In the genomic region with DNA sequence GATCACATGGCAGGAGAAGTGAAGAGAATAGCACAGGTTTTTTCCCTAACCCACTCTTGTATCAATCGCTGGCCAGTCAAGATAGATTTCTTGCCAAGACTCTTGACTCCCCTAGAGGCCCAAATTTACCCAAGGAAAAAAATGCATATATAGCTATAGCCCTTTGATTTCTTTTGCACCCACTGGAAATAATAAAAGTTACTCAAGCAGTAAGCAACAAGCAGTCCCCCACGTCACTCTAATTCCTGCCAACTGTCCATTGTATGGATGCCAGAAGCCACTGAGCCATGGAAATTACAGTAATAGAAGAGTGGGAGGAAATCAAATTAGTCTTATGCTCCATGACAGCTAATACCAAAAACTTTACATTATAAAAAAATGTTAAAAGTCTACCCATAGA, we compare ENCODE assay signal across 14 cellular contexts.
DNase-seq lines count a peak whose midpoint lies in the region; ATAC-seq and TF ChIP-seq lines count a peak whose summit lies in the region.
"Had no signal": no experiment of that assay in that cellular context is flagged by ENCODE, and none has a peak within 500 bp of the region (broad histone marks: within the 10 kb centered on the region; RNA-seq: fewer than 3 reads in every experiment).

No MANE protein-coding gene starts in this region.

- H3K56ac ChIP-seq in mesendoderm (ENCODE audit: low read length): no peak overlapping the region
- no peak overlapping the region for H3K56ac ChIP-seq in H9 (ENCODE audit: insufficient read length, low read depth, low read length)

- H4K91ac ChIP-seq in H9 (ENCODE audit: insufficient read length, low read depth, low read length): no peak overlapping the region

- H2BK20ac ChIP-seq in H9 (ENCODE audit: low read depth, low read length, poor library complexity, severe bottlenecking): no peak overlapping the region

- H3K27me3 ChIP-seq in BE2C (no peaks in the 10 kb centered on the region), mesendoderm (ENCODE audit: insufficient read depth, low read length, poor library complexity) (no peaks in the 10 kb centered on the region), H9 (ENCODE audit: insufficient read depth, low read length) (no peaks in the 10 kb centered on the region)
- H3K27me3 ChIP-seq: stomach had no signal

- no peaks in the 10 kb centered on the region for H3K79me1 ChIP-seq in mesendoderm (ENCODE audit: low read length)
- H3K79me1 ChIP-seq in H9 (ENCODE audit: insufficient read depth, low read depth, low read length, poor library complexity, severe bottlenecking): no peaks in the 10 kb centered on the region

- H2BK120ac ChIP-seq in mesendoderm (ENCODE audit: low read depth, low read length) (no peak overlapping the region), H9 (ENCODE audit: low read depth, low read length, poor library complexity, severe bottlenecking) (no peak overlapping the region)

- H3K79me2 ChIP-seq in mesendoderm (ENCODE audit: control insufficient read depth, insufficient read depth, low read length) (no peaks in the 10 kb centered on the region), H9 (ENCODE audit: insufficient read depth, low read length) (no peaks in the 10 kb centered on the region)

- H2BK15ac ChIP-seq in mesendoderm (replicated peaks; ENCODE audit: low read depth) (peak overlapping the region; percentile 74), H9 (ENCODE audit: low read depth, low read length) (no peak overlapping the region)

- H2BK12ac ChIP-seq in H9 (ENCODE audit: insufficient read length, low read depth, low read length): no peak overlapping the region

- no peak overlapping the region for H4K8ac ChIP-seq in mesendoderm (ENCODE audit: low read depth, low read length)
- H4K8ac ChIP-seq in H9 (replicated peaks; ENCODE audit: insufficient read length, low read depth, low read length): no peak overlapping the region

- H2AK5ac ChIP-seq in mesendoderm (ENCODE audit: low read length): no peak overlapping the region
- H2AK5ac ChIP-seq in H9 (ENCODE audit: insufficient read length, low read length): no peak overlapping the region

- H3K9ac ChIP-seq in mesendoderm (ENCODE audit: low read length) (no peak overlapping the region), H9 (ENCODE audit: extremely low read depth, insufficient read length, low read length) (no peak overlapping the region)

- WGBS in mesendoderm (ENCODE audit: extremely low coverage, insufficient coverage, low lambda C conversion rate): no CpG with 5 or more reads among the region's 2 CpGs
- no CpG with 5 or more reads among the region's 2 CpGs for WGBS in H9 (ENCODE audit: extremely low coverage, insufficient read length, low lambda C conversion rate)

- H3K9me3 Mint-ChIP-seq in HFFc6 (no peaks in the 10 kb centered on the region), H9 (peaks cover 0 to 2% of the 10 kb centered on the region in 2 experiments; a peak in 1 of 5 replicates)
- no peaks in the 10 kb centered on the region for H3K9me3 Mint-ChIP-seq in activated naive CD8-positive, alpha-beta T cell (ENCODE audit: low read depth)

- no peaks in the 10 kb centered on the region for H4K20me1 ChIP-seq in H9 (ENCODE audit: control insufficient read depth, insufficient read depth, insufficient read length)

- no peak overlapping the region for H3K14ac ChIP-seq in H9 (ENCODE audit: insufficient read depth, low read length)

- H4K5ac ChIP-seq in mesendoderm (ENCODE audit: low read length) (no peak overlapping the region), H9 (ENCODE audit: insufficient read length, low read depth, low read length) (no peak overlapping the region)

- no peak overlapping the region for H3K4me3 Mint-ChIP-seq in HFFc6
- H3K4me3 Mint-ChIP-seq in activated naive CD8-positive, alpha-beta T cell: peak overlapping the region; percentile 77
- no peak overlapping the region for H3K4me3 Mint-ChIP-seq in H9

- no peak overlapping the region for H2BK5ac ChIP-seq in mesendoderm (ENCODE audit: low read length)
- H2BK5ac ChIP-seq in H9 (ENCODE audit: insufficient read length, low read length): no peak overlapping the region

- H3K36me3 Mint-ChIP-seq in HFFc6 (ENCODE audit: low read depth) (no peaks in the 10 kb centered on the region), H9 (ENCODE audit: insufficient read depth in 1 of 3, low read depth in 3 of 3) (no peaks in the 10 kb centered on the region)
- H3K36me3 Mint-ChIP-seq in activated naive CD8-positive, alpha-beta T cell: no peaks in the 10 kb centered on the region

- no peaks in the 10 kb centered on the region for H3K23me2 ChIP-seq in H9 (ENCODE audit: insufficient read length, low read depth, low read length, poor library complexity, severe bottlenecking)

- no peak overlapping the region for H2AFZ ChIP-seq in H9 (ENCODE audit: low read length)

- H3K23ac ChIP-seq in mesendoderm (ENCODE audit: low read length) (no peak overlapping the region), H9 (ENCODE audit: insufficient read length, low read depth, low read length) (no peak overlapping the region)

- H3K27ac Mint-ChIP-seq in HFFc6 (peak overlapping the region; percentile 97), H9 (no peak overlapping the region)
- peak overlapping the region; percentile 92 for H3K27ac Mint-ChIP-seq in activated naive CD8-positive, alpha-beta T cell

- DNase-seq in BE2C (peak; percentile 39), HFFc6 (no peak), mesendoderm (no peak), GOT3 (lab: John Stamatoyannopoulos, UW) (no peak), H9 (no peak)
- DNase-seq: activated effector memory CD4-positive, alpha-beta T cell treated with anti-CD3 and anti-CD28 coated beads, Interleukin-2, amount 50 U/mL, for 16 hours; dermis blood vessel endothelial cell; left ventricle myocardium superior; NCI-H1092 treated with DMSO at 0.1 percent for 48 hours; occipital lobe; stomach had no signal

- H3K4me3 ChIP-seq in BE2C (ENCODE audit: low read depth, low read length) (no peak overlapping the region), mesendoderm (ENCODE audit: low read length) (no peak overlapping the region)
- H3K4me3 ChIP-seq: stomach had no signal

- no peak overlapping the region for H3T11ph ChIP-seq in H9 (ENCODE audit: low read length)

- no peaks in the 10 kb centered on the region for H3K36me3 ChIP-seq in BE2C
- H3K36me3 ChIP-seq in mesendoderm (ENCODE audit: control insufficient read depth, insufficient read depth, low read length): no peaks in the 10 kb centered on the region
- H3K36me3 ChIP-seq: stomach had no signal

- TF ChIP-seq CTCF in BE2C (IDR thresholded peaks at IDR 0.05; ENCODE audit: low read depth, low read length) (no peak), HFFc6 (IDR thresholded peaks at IDR 0.05) (no peak), H9 (conservative IDR thresholded peaks at IDR 0.05) (no peak)

- H3K18ac ChIP-seq in mesendoderm (ENCODE audit: low read length) (no peak overlapping the region), H9 (ENCODE audit: insufficient read length, low read depth, low read length) (no peak overlapping the region)

- H3K9me3 ChIP-seq in BE2C: no peaks in the 10 kb centered on the region
- H3K9me3 ChIP-seq in H9 (ENCODE audit: control insufficient read depth, low read depth, low read length): no peaks in the 10 kb centered on the region
- H3K9me3 ChIP-seq: stomach had no signal

- H3K4me1 ChIP-seq in BE2C (peaks cover 26% of the 10 kb centered on the region), mesendoderm (ENCODE audit: control insufficient read depth, low read depth, low read length) (peaks cover 3% of the 10 kb centered on the region), H9 (ENCODE audit: insufficient read depth, low read length) (no peaks in the 10 kb centered on the region; the same call in 1 of the 2 replicates)

- H3K27me3 Mint-ChIP-seq in HFFc6 (ENCODE audit: insufficient read depth): no peaks in the 10 kb centered on the region
- no peaks in the 10 kb centered on the region for H3K27me3 Mint-ChIP-seq in activated naive CD8-positive, alpha-beta T cell
- no peaks in the 10 kb centered on the region for H3K27me3 Mint-ChIP-seq in H9 (ENCODE audit: low read depth)

- no peak overlapping the region for H3K4ac ChIP-seq in mesendoderm (ENCODE audit: low read depth, low read length)
- H3K4ac ChIP-seq in H9 (ENCODE audit: low read depth, low read length): no peak overlapping the region

- no peak overlapping the region for H3K27ac ChIP-seq in mesendoderm (ENCODE audit: low read depth, low read length)
- no peak overlapping the region for H3K27ac ChIP-seq in H9 (ENCODE audit: insufficient read length, low read depth, low read length)

- H3K4me1 Mint-ChIP-seq in HFFc6 (ENCODE audit: low read depth) (peaks cover 55% of the 10 kb centered on the region), H9 (peaks cover 9 to 13% of the 10 kb centered on the region in 2 experiments)
- H3K4me1 Mint-ChIP-seq in activated naive CD8-positive, alpha-beta T cell (ENCODE audit: low read depth): peaks cover 61% of the 10 kb centered on the region

- ATAC-seq in GM18870 (IDR thresholded peaks at IDR 0.05; ENCODE audit: unreplicated experiment) (no peak), GM18498 (IDR thresholded peaks at IDR 0.05; ENCODE audit: unreplicated experiment) (no peak)
- ATAC-seq: left ventricle myocardium superior had no signal

- H3K4me2 ChIP-seq in mesendoderm (ENCODE audit: low read length) (no peak overlapping the region), H9 (ENCODE audit: insufficient read depth, insufficient read length, low read length) (no peak overlapping the region)

Comparison
In these comparisons a context has a peak if more than half of its experiments do, and no peak if none do; other contexts are left out.
1. H3K27ac Mint-ChIP-seq: peak in HFFc6 (single experiment) and activated naive CD8-positive, alpha-beta T cell (single experiment); none in H9 (0 of 3).